Comparison of ENCODE assay signal across 20 cellular contexts in the genomic region with DNA sequence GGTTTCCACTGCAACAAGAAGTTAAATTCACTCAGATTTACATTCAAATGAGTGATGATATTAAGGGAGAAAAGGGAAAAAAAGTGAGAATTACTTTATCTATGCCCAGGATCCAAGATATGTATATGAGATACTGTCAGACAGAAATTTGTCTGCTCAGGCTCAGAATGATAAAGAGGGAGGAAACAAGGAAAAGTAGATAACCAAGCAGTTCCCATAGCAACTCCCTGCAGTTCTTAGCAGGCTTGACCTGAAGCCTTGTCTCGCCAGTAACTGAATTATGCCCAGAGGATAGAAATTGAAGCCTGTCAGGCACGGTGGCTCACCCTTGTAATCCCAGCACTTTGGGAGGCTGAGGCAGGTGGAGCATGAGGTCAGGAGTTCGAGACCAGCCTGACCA.
"Had no signal": no experiment of that assay in that cellular context is flagged by ENCODE, and none has a peak within 500 bp of the region (broad histone marks: within the 10 kb centered on the region; RNA-seq: fewer than 3 reads in every experiment).

No MANE protein-coding gene starts in this region.

- H3K9me3 ChIP-seq: colonic mucosa, prostate gland, right lobe of liver, testis, tibial nerve had no signal

- ATAC-seq: left colon; left ventricle myocardium superior; right lobe of liver; stimulated activated effector memory CD8-positive, alpha-beta T cell treated with anti-CD3 and anti-CD28 coated beads, Interleukin-12 subunit alpha, Interleukin-12 subunit beta, amount 100 ng/mL, for 72 hours had no signal

- H3K4me3 ChIP-seq: colonic mucosa, hepatocyte, lung, prostate gland, right lobe of liver, testis, tibial nerve had no signal

- H3K4me3 Mint-ChIP-seq: nephron; stimulated activated effector memory CD8-positive, alpha-beta T cell treated with anti-CD3 and anti-CD28 coated beads, Interleukin-12 subunit alpha, Interleukin-12 subunit beta, amount 100 ng/mL, for 72 hours; stimulated activated naive CD8-positive, alpha-beta T cell treated with anti-CD3 and anti-CD28 coated beads, Interleukin-15, Interleukin-2, amounts not matched to agents 100 ng/mL and 50 ng/mL, for 24 hours had no signal

- H3K27ac ChIP-seq: colonic mucosa, hepatocyte, parathyroid adenoma, prostate gland, right lobe of liver, testis, tibial nerve had no signal

- DNase-seq: colonic mucosa; dermis blood vessel endothelial cell; foreskin melanocyte; head of caudate nucleus; left colon; left ventricle myocardium superior; mesenchymal stem cell; retina; right lobe of liver; stimulated activated CD4-positive, alpha-beta T cell treated with anti-CD3 and anti-CD28 coated beads, Interleukin-4, amount 100 ng/mL, for 1 hour; stimulated activated CD8-positive, alpha-beta memory T cell treated with anti-CD3 and anti-CD28 coated beads, Interleukin-4, amount 100 ng/mL, for 48 hours; testis had no signal

- H3K4me2 ChIP-seq: hepatocyte had no signal

- H3K27ac Mint-ChIP-seq: stimulated activated effector memory CD8-positive, alpha-beta T cell treated with anti-CD3 and anti-CD28 coated beads, Interleukin-12 subunit alpha, Interleukin-12 subunit beta, amount 100 ng/mL, for 72 hours; stimulated activated naive CD8-positive, alpha-beta T cell treated with anti-CD3 and anti-CD28 coated beads, Interleukin-15, Interleukin-2, amounts not matched to agents 100 ng/mL and 50 ng/mL, for 24 hours had no signal

- H3K4me1 Mint-ChIP-seq: stimulated activated effector memory CD8-positive, alpha-beta T cell treated with anti-CD3 and anti-CD28 coated beads, Interleukin-12 subunit alpha, Interleukin-12 subunit beta, amount 100 ng/mL, for 72 hours had no signal

- H3K9me3 Mint-ChIP-seq: nephron; stimulated activated effector memory CD8-positive, alpha-beta T cell treated with anti-CD3 and anti-CD28 coated beads, Interleukin-12 subunit alpha, Interleukin-12 subunit beta, amount 100 ng/mL, for 72 hours had no signal

- H3K4me1 ChIP-seq: colonic mucosa, parathyroid adenoma, prostate gland, right lobe of liver, testis had no signal

- H3K36me3 Mint-ChIP-seq: stimulated activated effector memory CD8-positive, alpha-beta T cell treated with anti-CD3 and anti-CD28 coated beads, Interleukin-12 subunit alpha, Interleukin-12 subunit beta, amount 100 ng/mL, for 72 hours had no signal

- H3K27me3 ChIP-seq: colonic mucosa, hepatocyte, right lobe of liver, testis, tibial nerve had no signal

- H3K36me3 ChIP-seq: colonic mucosa, prostate gland, right lobe of liver, tibial nerve had no signal

- H3K27me3 Mint-ChIP-seq: stimulated activated naive CD8-positive, alpha-beta T cell treated with anti-CD3 and anti-CD28 coated beads, Interleukin-15, Interleukin-2, amounts not matched to agents 100 ng/mL and 50 ng/mL, for 24 hours had no signal

- H3K9ac ChIP-seq: parathyroid adenoma had no signal
